Comparison of ENCODE assay signal across 1 cellular context in genomic region chr11:62438641-62439040, GRCh38.
A peak's percentile ranks its signal among the peaks of the same experiment; 100 is the strongest.
TF ChIP-seq lines count a peak whose summit lies in the region.

No MANE protein-coding gene starts in this region.

TF ChIP-seq in HepG2, 621 proteins besides CTCF, POLR2A, EP300 and RAD21 (continued from another document and continues in another):
- peak; percentile 73 for TF ChIP-seq HNF4G (IDR thresholded peaks at IDR 0.05; ENCODE audit: borderline replicate concordance, low read depth, low read length)
- peak; percentile 49; the same call in 1 of the 2 replicates for TF ChIP-seq HNF4G (CRISPR knock-in tag; IDR thresholded peaks at IDR 0.05; ENCODE audit: borderline replicate concordance, low read depth)
- TF ChIP-seq FOXJ3 (CRISPR knock-in tag; IDR thresholded peaks at IDR 0.05; ENCODE audit: borderline replicate concordance) = peak; percentile 65; the same call in 1 of the 2 replicates
- TF ChIP-seq NFATC3 (CRISPR knock-in tag; IDR thresholded peaks at IDR 0.05) = no peak
- TF ChIP-seq ZNF382 (CRISPR knock-in tag; IDR thresholded peaks at IDR 0.05; ENCODE audit: borderline replicate concordance) = no peak
- peak; percentile 94 for TF ChIP-seq SALL1 (CRISPR knock-in tag; IDR thresholded peaks at IDR 0.05)
- TF ChIP-seq ZNF609 (CRISPR knock-in tag; IDR thresholded peaks at IDR 0.05; ENCODE audit: borderline replicate concordance) = peak; percentile 77; the same call in 1 of the 2 replicates
- no peak for TF ChIP-seq THAP8 (CRISPR knock-in tag; IDR thresholded peaks at IDR 0.05; ENCODE audit: borderline replicate concordance)
- TF ChIP-seq ZNF280D (CRISPR knock-in tag; IDR thresholded peaks at IDR 0.05) = peak; percentile 66; the same call in 1 of the 2 replicates
- TF ChIP-seq ZNF597 (CRISPR knock-in tag; IDR thresholded peaks at IDR 0.05) = no peak
- peak; percentile 66 for TF ChIP-seq FOXP4 (CRISPR knock-in tag; IDR thresholded peaks at IDR 0.05)
- TF ChIP-seq PITX1 (CRISPR knock-in tag; IDR thresholded peaks at IDR 0.05) = 0 out of 2 replicates have a peak, but pooled peaks have one; percentile 57
- TF ChIP-seq ISL2 (CRISPR knock-in tag; IDR thresholded peaks at IDR 0.05) = peak; percentile 76
- 0 out of 2 replicates have a peak, but pooled peaks have one; percentile 24 for TF ChIP-seq RARA (CRISPR knock-in tag; IDR thresholded peaks at IDR 0.05)
- 0 out of 2 replicates have a peak, but pooled peaks have one; percentile 10 for TF ChIP-seq CEBPG (CRISPR knock-in tag; IDR thresholded peaks at IDR 0.05)
- peak; percentile 53; the same call in 1 of the 2 replicates for TF ChIP-seq ZNF292 (CRISPR knock-in tag; IDR thresholded peaks at IDR 0.05; ENCODE audit: borderline replicate concordance, low read depth)
- TF ChIP-seq FOXO1 (CRISPR knock-in tag; IDR thresholded peaks at IDR 0.05) = peak; percentile 56; the same call in 1 of the 2 replicates
- peak; percentile 68; the same call in 1 of the 2 replicates for TF ChIP-seq ETV5 (CRISPR knock-in tag; IDR thresholded peaks at IDR 0.05; ENCODE audit: borderline replicate concordance)
- TF ChIP-seq MEF2D (CRISPR knock-in tag; IDR thresholded peaks at IDR 0.05) = peak; percentile 55; the same call in 1 of the 2 replicates
- 0 out of 2 replicates have a peak, but pooled peaks have one; percentile 32 for TF ChIP-seq ZNF556 (CRISPR knock-in tag; IDR thresholded peaks at IDR 0.05; ENCODE audit: borderline replicate concordance)
- peak; percentile 47; the same call in 1 of the 2 replicates for TF ChIP-seq NCOA2 (CRISPR knock-in tag; IDR thresholded peaks at IDR 0.05)
- TF ChIP-seq HNF1B (CRISPR knock-in tag; IDR thresholded peaks at IDR 0.05) = peak; percentile 58
- peak; percentile 59; the same call in 1 of the 2 replicates for TF ChIP-seq ARID3A (IDR thresholded peaks at IDR 0.05; ENCODE audit: low read depth, low read length)
- peak; percentile 81 for TF ChIP-seq TFE3 (CRISPR knock-in tag; IDR thresholded peaks at IDR 0.05)
- TF ChIP-seq HDAC1 (CRISPR knock-in tag; IDR thresholded peaks at IDR 0.05) = peak; percentile 48; the same call in 1 of the 2 replicates
- 0 out of 2 replicates have a peak, but pooled peaks have one; percentile 26 for TF ChIP-seq ZMYM2 (CRISPR knock-in tag; IDR thresholded peaks at IDR 0.05)
- TF ChIP-seq NAIF1 (CRISPR knock-in tag; IDR thresholded peaks at IDR 0.05; ENCODE audit: borderline replicate concordance) = 0 out of 2 replicates have a peak, but pooled peaks have one; percentile 14
- TF ChIP-seq RCOR2 (CRISPR knock-in tag; IDR thresholded peaks at IDR 0.05) = peak; percentile 77
- peak; percentile 73 for TF ChIP-seq MIXL1 (CRISPR knock-in tag; IDR thresholded peaks at IDR 0.05)
- peak; percentile 63 for TF ChIP-seq TEAD3 (CRISPR knock-in tag; optimal IDR thresholded peaks at IDR 0.05; ENCODE audit: borderline replicate concordance)
- peak; percentile 92 for TF ChIP-seq PAXIP1 (CRISPR knock-in tag; conservative IDR thresholded peaks at IDR 0.05)
- TF ChIP-seq REL (CRISPR knock-in tag; conservative IDR thresholded peaks at IDR 0.05) = no peak
- peak; percentile 69; the same call in 1 of the 2 replicates for TF ChIP-seq CREM (IDR thresholded peaks at IDR 0.05)
- no peak for TF ChIP-seq CREM (CRISPR knock-in tag; IDR thresholded peaks at IDR 0.05)
- peak; percentile 86 for TF ChIP-seq HNF4A (CRISPR knock-in tag; IDR thresholded peaks at IDR 0.05)
- TF ChIP-seq HDAC2 (CRISPR knock-in tag; IDR thresholded peaks at IDR 0.05) = peak; percentile 67
- no peak for TF ChIP-seq HNRNPL (IDR thresholded peaks at IDR 0.05; ENCODE audit: low read depth, low read length)
- TF ChIP-seq ZNF253 (CRISPR knock-in tag; IDR thresholded peaks at IDR 0.05; ENCODE audit: borderline replicate concordance) = no peak
